Comparison of ENCODE assay signal across 30 cellular contexts in genomic region chr1:44409741-44410140, GRCh38.
"Had no signal": no experiment of that assay in that cellular context is flagged by ENCODE, and none has a peak within 500 bp of the region (broad histone marks: within the 10 kb centered on the region; RNA-seq: fewer than 3 reads in every experiment).

No MANE protein-coding gene starts in this region.

- DNase-seq: activated CD4-positive, alpha-beta memory T cell treated with anti-CD3 and anti-CD28 coated beads, Interleukin-2, amount 10 ng/mL, durations not matched to agents 7 days and 5 days; activated CD4-positive, alpha-beta T cell treated with anti-CD3 and anti-CD28 coated beads for 1 hour; activated CD4-positive, alpha-beta T cell treated with anti-CD3 and anti-CD28 coated beads, Interleukin-2, amount 10 ng/mL, durations not matched to agents 7 days and 5 days; activated CD8-positive, alpha-beta memory T cell treated with anti-CD3 and anti-CD28 coated beads, Interleukin-2, amount 50 U/mL, for 48 hours; activated naive CD4-positive, alpha-beta T cell; activated T-cell treated with anti-CD3 and anti-CD28 coated beads, Interleukin-2, amount 50 U/mL, for 4 hours; aorta; body of pancreas; cerebellar nuclear complex; colonic mucosa; effector memory CD8-positive, alpha-beta T cell; erythroblast; gastrocnemius medialis; glutamatergic neuron; left colon; mammary epithelial cell; ovary; psoas muscle; stimulated activated CD4-positive, alpha-beta T cell treated with anti-CD3 and anti-CD28 coated beads, Interleukin-15, amount 100 ng/mL, for 24 hours; stimulated activated CD4-positive, alpha-beta T cell treated with anti-CD3 and anti-CD28 coated beads, Interleukin-2, amount 100 ng/mL, for 48 hours; stimulated activated naive CD4-positive, alpha-beta T cell treated with Interleukin-2 at 50 U/mL for 16 hours; T-helper 2 cell; trophoblast cell had no signal

- H3K4me3 ChIP-seq: body of pancreas, colonic mucosa, hepatocyte, ovary, psoas muscle, smooth muscle cell, thoracic aorta had no signal

- FAIRE-seq: keratinocyte, urothelium cell line had no signal

- ATAC-seq: activated naive CD4-positive, alpha-beta T cell treated with anti-CD3 and anti-CD28 coated beads, Interleukin-2, amount 50 U/mL, for 72 hours; activated T-cell treated with anti-CD3 and anti-CD28 coated beads, Interleukin-2, amount 50 U/mL, for 4 hours; body of pancreas; effector memory CD8-positive, alpha-beta T cell; gastrocnemius medialis; left colon; psoas muscle had no signal

- H3K27ac ChIP-seq: body of pancreas, colonic mucosa, gastrocnemius medialis, hepatocyte, ovary, psoas muscle, right atrium auricular region, thoracic aorta had no signal
